ENCODE assay signal across 8 cellular contexts in genomic region chr11:65498977-65499712, GRCh38. TPM values are rescaled to one million over a fixed set of nuclear protein-coding genes. Genes with fewer than 3 reads are reported as not detected.
DNase-seq lines count a peak whose midpoint lies in the region; ATAC-seq and TF ChIP-seq lines count a peak whose summit lies in the region.

MALAT1 (plus strand) TSS chr11:65499045.

- H3K36me3 ChIP-seq in adrenal gland (replicated peaks in 1 of 2) (peaks cover 0 to 40% of the 10 kb centered on the region in 2 donors), heart right ventricle (peaks cover 0 to 41% (median 24%) of the 10 kb centered on the region in 9 donors), psoas muscle (ENCODE audit: insufficient read depth in 1 of 2, low read depth in 1 of 2) (peaks cover 2 to 45% of the 10 kb centered on the region in 2 donors), upper lobe of right lung (peaks cover 31% of the 10 kb centered on the region)

- 0 to 1% (median 1%) methylated on average over 24 of the region's 24 CpGs for WGBS in adrenal gland, 4 donors
- 0 to 2% methylated on average over 24 of the region's 24 CpGs for WGBS in heart right ventricle, 2 donors
- 0% methylated on average over 24 of the region's 24 CpGs for WGBS in psoas muscle, 3 donors

- intact Hi-C loops in adrenal gland (cut with DNase I) (loop anchor here in 1 of 2 donors (5.0 kb wide), 1 partner anchor 77 kb away; the partner anchor contains the start of gene NEAT1), heart right ventricle (cut with DNase I) (loop anchor here in 3 of 10 donors (1.0 to 2.0 kb wide), 3 partner anchors 22 to 80 kb away; no protein-coding TSS in a partner anchor), psoas muscle (cut with DNase I) (loop anchor here (1.0 to 2.0 kb wide), 2 partner anchors 76 to 78 kb away; partner anchors contain the start of gene NEAT1 (in 1 of the 2)), upper lobe of right lung (cut with DNase I) (no loop called here)

- H3K27ac ChIP-seq in adrenal gland (peak within 1 kb of the TSS; percentile 97 to 99 (median 97)), heart right ventricle (peak within 1 kb of the TSS; percentile 97 to 100 (median 99)), psoas muscle (peak within 1 kb of the TSS; percentile 99), upper lobe of right lung (peak within 1 kb of the TSS; percentile 100)

- DNase-seq in AML-193 (lab: John Stamatoyannopoulos, UW), result peak; percentile 74 to 91
- peak; percentile 91 for DNase-seq in NCI-H146 treated with DMSO at 0.1 percent for 48 hours (lab: John Stamatoyannopoulos, UW; ENCODE audit: unreplicated experiment)
- DNase-seq in T-helper 1 cell, result peak; percentile 81 to 96 (median 87)
- DNase-seq in adrenal gland, result peak; percentile 92 to 98 (median 94)
- DNase-seq in heart right ventricle, result peak; percentile 91 to 96
- DNase-seq in psoas muscle, result peak; percentile 92 to 96
- DNase-seq in upper lobe of right lung, result peak; percentile 93

- TF ChIP-seq CTCF in adrenal gland (IDR thresholded peaks at IDR 0.05), result peak in 1 of 6 experiments; percentile 28
- no peak for TF ChIP-seq CTCF in heart right ventricle (IDR thresholded peaks at IDR 0.05)
- no peak for TF ChIP-seq CTCF in psoas muscle (IDR thresholded peaks at IDR 0.05)
- TF ChIP-seq CTCF in upper lobe of right lung (IDR thresholded peaks at IDR 0.05), result no peak

- TF ChIP-seq POLR2A in adrenal gland (IDR thresholded peaks at IDR 0.05), result peak; percentile 100

- H3K9me3 ChIP-seq in adrenal gland (replicated peaks in 1 of 3) (no peaks in the 10 kb centered on the region), heart right ventricle (no peaks in the 10 kb centered on the region), psoas muscle (no peaks in the 10 kb centered on the region), upper lobe of right lung (no peaks in the 10 kb centered on the region)

- H3K4me3 ChIP-seq in adrenal gland (peak within 1 kb of the TSS; percentile 78 to 96 (median 90)), heart right ventricle (peak within 1 kb of the TSS; percentile 68 to 88 (median 84)), psoas muscle (peak within 1 kb of the TSS; percentile 92), upper lobe of right lung (peak within 1 kb of the TSS; percentile 79)

- ATAC-seq in GM21737 (IDR thresholded peaks at IDR 0.05; ENCODE audit: unreplicated experiment) (peak; percentile 24), heart right ventricle (peak in 7 of 8 donors; percentile 16 to 37 (median 23)), psoas muscle (peak in 3 of 4 donors; percentile 16 to 49 (median 27)), upper lobe of right lung (peak; percentile 49)

- H3K4me1 ChIP-seq in adrenal gland (replicated peaks in 1 of 2) (peaks cover 30 to 31% of the 10 kb centered on the region in 2 donors), heart right ventricle (peaks cover 17 to 41% (median 30%) of the 10 kb centered on the region in 9 donors), psoas muscle (peaks cover 27% of the 10 kb centered on the region), upper lobe of right lung (peaks cover 29% of the 10 kb centered on the region)

- no peaks in the 10 kb centered on the region for H3K27me3 ChIP-seq in adrenal gland
- H3K27me3 ChIP-seq in heart right ventricle, result no peaks in the 10 kb centered on the region
- H3K27me3 ChIP-seq in psoas muscle (ENCODE audit: insufficient read depth in 3 of 3, low read length in 2 of 3), result no peaks in the 10 kb centered on the region
- no peaks in the 10 kb centered on the region for H3K27me3 ChIP-seq in upper lobe of right lung

RNA-seq across cellular contexts. Expression of gene MALAT1, which starts in this region (rescaled TPM):
- total RNA-seq in adrenal gland (over 10,000 TPM in 5 of 8 donors, 1,000 to 10,000 TPM in 3; 5,921 to 17,143 (median 10,900) TPM), heart right ventricle (1,000 to 10,000 TPM; 4,742 to 8,462 (median 5,956) TPM), psoas muscle (over 10,000 TPM in 1 of 4 donors, 1,000 to 10,000 TPM in 3; 3,071 to 11,376 (median 4,986) TPM), upper lobe of right lung (11,917 TPM)
- polyA plus RNA-seq in adrenal gland (1,000 to 10,000 TPM in 1 of 3 donors, 100 to 1,000 TPM in 2; 237 to 9,519 (median 973) TPM), heart right ventricle (1,000 to 10,000 TPM in 1 of 2 donors, 100 to 1,000 TPM in 1; 205 to 8,339 TPM), psoas muscle (100 to 1,000 TPM; 102 to 846 (median 299) TPM)

Comparison
In these comparisons a context has a peak if more than half of its experiments do, and no peak if none do; other contexts are left out.
1. Peak in every context shown above with its lines: DNase-seq, ATAC-seq, H3K4me3 ChIP-seq and H3K27ac ChIP-seq.